ENCODE assay signal across 13 cellular contexts in genomic region chr15:57245130-57245529, GRCh38.
DNase-seq lines count a peak whose midpoint lies in the region; ATAC-seq, FAIRE-seq and TF ChIP-seq lines count a peak whose summit lies in the region.
"Had no signal": no experiment of that assay in that cellular context is flagged by ENCODE, and none has a peak within 500 bp of the region (broad histone marks: within the 10 kb centered on the region; RNA-seq: fewer than 3 reads in every experiment).

No MANE protein-coding gene starts in this region.

- no peak overlapping the region for H3K9ac ChIP-seq in liver (ENCODE audit: low read depth in 1 of 2, low read length in 2 of 2)
- H3K9ac ChIP-seq in HepG2 (ENCODE audit: insufficient read depth, low read depth, low read length), result no peak overlapping the region

- POLR2A ChIA-PET in HepG2 (lab: Yijun Ruan, JAX), result no interaction called here

- TF ChIP-seq RAD21 in liver (IDR thresholded peaks at IDR 0.05), result no peak
- TF ChIP-seq RAD21 in HepG2 (CRISPR knock-in tag; IDR thresholded peaks at IDR 0.05), result no peak

- H3K36me3 ChIP-seq in liver (ENCODE audit: control insufficient read depth in 4 of 4, insufficient read depth in 3 of 4, low read depth in 1 of 4, low read length in 3 of 4) (peaks cover 0 to 14% (median 4%) of the 10 kb centered on the region in 4 donors), HepG2 (replicated peaks in 1 of 2; ENCODE audit: control insufficient read depth in 1 of 2, insufficient read depth in 2 of 2, low read length in 2 of 2) (peaks cover 18 to 44% of the 10 kb centered on the region in 2 experiments; a peak in 4 of 5 replicates), SJCRH30 (peaks cover 73% of the 10 kb centered on the region), upper lobe of right lung (peaks cover 15% of the 10 kb centered on the region)

- intact Hi-C loops in HepG2 (cut with micrococcal nuclease; ENCODE audit: unreplicated experiment) (no loop called here), left ventricle myocardium superior (cut with micrococcal nuclease) (no loop called here), upper lobe of right lung (cut with DNase I) (no loop called here)

- TF ChIP-seq CTCF in liver (IDR thresholded peaks at IDR 0.05; ENCODE audit: low read depth, low read length, missing input control), result no peak
- TF ChIP-seq CTCF in HepG2 (CRISPR knock-in tag; IDR thresholded peaks at IDR 0.05), result no peak
- TF ChIP-seq CTCF in upper lobe of right lung (IDR thresholded peaks at IDR 0.05), result no peak

- no peak for TF ChIP-seq POLR2A in HepG2 (IDR thresholded peaks at IDR 0.05; ENCODE audit: insufficient read depth in 1 of 2, low read depth in 2 of 2, low read length in 2 of 2)

- H3K27ac ChIP-seq in liver (ENCODE audit: low read depth in 1 of 2, low read length in 2 of 2) (no peak overlapping the region), HepG2 (ENCODE audit: extremely low read length, insufficient read depth, low read length) (no peak overlapping the region), SJCRH30 (peak overlapping the region; percentile 92), upper lobe of right lung (no peak overlapping the region)

- DNase-seq in HepG2 (ENCODE audit: low spot score) (no peak), SJCRH30 (peak; percentile 95 to 98), left ventricle myocardium superior (no peak), upper lobe of right lung (no peak), pons (ENCODE audit: low spot score) (no peak)
- no peak for DNase-seq in effector CD8-positive, alpha-beta T cell (lab: John Stamatoyannopoulos, UW)
- DNase-seq: activated CD4-positive, alpha-beta T cell treated with anti-CD3 and anti-CD28 coated beads, Interleukin-2, amount 10 ng/mL, durations not matched to agents 24 days and 14 days; EL; NCI-H774; stimulated activated naive B cell treated with anti-CD40 and anti-IgM and Interleukin-4, amounts not matched to agents 10 μg/mL and 1 μg/mL and 100 μg/mL, for 72 hours had no signal

- H3K4me1 ChIP-seq in liver (ENCODE audit: control insufficient read depth in 4 of 4, insufficient read depth in 4 of 4, low read length in 3 of 4) (no peaks in the 10 kb centered on the region), HepG2 (ENCODE audit: insufficient read depth, low read length) (no peaks in the 10 kb centered on the region), SJCRH30 (peaks cover 29% of the 10 kb centered on the region), upper lobe of right lung (no peaks in the 10 kb centered on the region)

- no peak overlapping the region for H3K4me2 ChIP-seq in HepG2 (ENCODE audit: low read depth, low read length)

- ATAC-seq in HepG2 (no peak), left ventricle myocardium superior (peak; percentile 80), upper lobe of right lung (peak; percentile 33), GM19351 (IDR thresholded peaks at IDR 0.05; ENCODE audit: unreplicated experiment) (no peak)
- ATAC-seq: stimulated activated naive B cell treated with anti-CD40 and anti-IgM and Interleukin-4, amounts not matched to agents 10 μg/mL and 1 μg/mL and 100 μg/mL, for 72 hours had no signal

- TF ChIP-seq EP300 in HepG2 (IDR thresholded peaks at IDR 0.05; ENCODE audit: low read depth in 2 of 2, low read length in 2 of 2) (no peak), HepG2 (CRISPR knock-in tag; IDR thresholded peaks at IDR 0.05; ENCODE audit: borderline replicate concordance) (no peak)

- no peak overlapping the region for H3K4me3 ChIP-seq in liver (ENCODE audit: low read depth in 1 of 3, low read length in 3 of 3)
- no peak overlapping the region for H3K4me3 ChIP-seq in HepG2 (replicated peaks in 1 of 3; ENCODE audit: insufficient read depth in 1 of 3, low read depth in 2 of 3, low read length in 3 of 3)
- H3K4me3 ChIP-seq in SJCRH30, result no peak overlapping the region; the same call in 1 of the 2 replicates
- no peak overlapping the region for H3K4me3 ChIP-seq in upper lobe of right lung

- no TSS peak for BruUV-seq in HepG2 (replicated peaks; lab: Mats Ljungman, UMichigan)

- H3K9me3 ChIP-seq in liver (ENCODE audit: control insufficient read depth in 4 of 4, low read length in 3 of 4) (no peaks in the 10 kb centered on the region), HepG2 (ENCODE audit: low read length) (no peaks in the 10 kb centered on the region), SJCRH30 (replicated peaks) (no peaks in the 10 kb centered on the region), upper lobe of right lung (no peaks in the 10 kb centered on the region)

- H3K27me3 ChIP-seq in liver (ENCODE audit: control insufficient read depth in 4 of 4, insufficient read depth in 4 of 4, low read length in 3 of 4) (no peaks in the 10 kb centered on the region), HepG2 (ENCODE audit: control insufficient read depth in 1 of 2, insufficient read depth in 2 of 2, low read length in 2 of 2) (no peaks in the 10 kb centered on the region), SJCRH30 (no peaks in the 10 kb centered on the region), upper lobe of right lung (no peaks in the 10 kb centered on the region)

- no peak for FAIRE-seq in HepG2 (lab: Jason Lieb, UNC)
- FAIRE-seq: islet of Langerhans had no signal

- no peaks in the 10 kb centered on the region for H3K79me2 ChIP-seq in HepG2 (ENCODE audit: insufficient read depth, low read length)

- WGBS in liver, result 48% methylated on average over 3 of the region's 3 CpGs
- 96% methylated on average over 2 of the region's 3 CpGs for WGBS in HepG2 (ENCODE audit: low lambda C conversion rate)

- no peak overlapping the region for H2AFZ ChIP-seq in HepG2 (ENCODE audit: low read length)

- H4K20me1 ChIP-seq in HepG2 (ENCODE audit: insufficient read depth, low read length), result no peaks in the 10 kb centered on the region

- CTCF ChIA-PET in HepG2 (lab: Yijun Ruan, JAX; ENCODE audit: low intra/inter-chr PET ratio, low total read pairs), result no interaction called here

- in situ Hi-C loops in HepG2 (cut with HindIII; ENCODE audit: extremely low pct_ligation_motif_present, low pct_unique_long_range_greater_than_20kb), result no loop called here

TF ChIP-seq in liver, 16 proteins besides CTCF, POLR2A, EP300 and RAD21:
- TF ChIP-seq ZBTB33 (IDR thresholded peaks at IDR 0.05), result no peak
- peak; percentile 51 for TF ChIP-seq NR2F2 (IDR thresholded peaks at IDR 0.05)
- no peak for TF ChIP-seq MAX (IDR thresholded peaks at IDR 0.05)
- TF ChIP-seq HNF4G (IDR thresholded peaks at IDR 0.05), result no peak
- TF ChIP-seq ATF3 (IDR thresholded peaks at IDR 0.05), result no peak
- TF ChIP-seq JUND (IDR thresholded peaks at IDR 0.05), result no peak

TF ChIP-seq in HepG2, 621 proteins besides CTCF, POLR2A, EP300 and RAD21:
- TF ChIP-seq TEAD3 (CRISPR knock-in tag; optimal IDR thresholded peaks at IDR 0.05; ENCODE audit: borderline replicate concordance), result no peak
- no peak for TF ChIP-seq ZNF501 (CRISPR knock-in tag; IDR thresholded peaks at IDR 0.05)
- TF ChIP-seq PPARG (CRISPR knock-in tag; conservative IDR thresholded peaks at IDR 0.05), result no peak
- TF ChIP-seq IKZF4 (CRISPR knock-in tag; IDR thresholded peaks at IDR 0.05; ENCODE audit: borderline replicate concordance, low read depth, not compliant biosample characterization), result no peak
- TF ChIP-seq AGO2 (optimal IDR thresholded peaks at IDR 0.05; ENCODE audit: low read depth, low read length), result no peak
- TF ChIP-seq SYNCRIP (IDR thresholded peaks at IDR 0.05; ENCODE audit: insufficient read depth, low read depth, low read length), result no peak
- no peak for TF ChIP-seq ZXDC (CRISPR knock-in tag; IDR thresholded peaks at IDR 0.05)
- TF ChIP-seq CBX5 (CRISPR knock-in tag; IDR thresholded peaks at IDR 0.05; ENCODE audit: borderline replicate concordance), result no peak
- TF ChIP-seq LBX2 (CRISPR knock-in tag; IDR thresholded peaks at IDR 0.05; ENCODE audit: borderline replicate concordance), result no peak
- TF ChIP-seq NFATC3 (CRISPR knock-in tag; IDR thresholded peaks at IDR 0.05), result no peak
- no peak for TF ChIP-seq KLF15 (CRISPR knock-in tag; IDR thresholded peaks at IDR 0.05; ENCODE audit: borderline replicate concordance)
- TF ChIP-seq ZNF567 (CRISPR knock-in tag; IDR thresholded peaks at IDR 0.05; ENCODE audit: borderline replicate concordance), result no peak

Comparison
In these comparisons a context has a peak if more than half of its experiments do, and no peak if none do; other contexts are left out.
1. ATAC-seq: peak in left ventricle myocardium superior (single experiment) and upper lobe of right lung (single experiment); none in HepG2 (single experiment) and GM19351 (single experiment).
2. DNase-seq: peak in SJCRH30 (2 of 2); none in HepG2 (single experiment), left ventricle myocardium superior (single experiment), upper lobe of right lung (single experiment), pons (single experiment) and effector CD8-positive, alpha-beta T cell (single experiment).